12 cellular contexts compared by ENCODE assay signal in genomic region chr5:149543361-149544198, GRCh38. TPM values are rescaled to one million over a fixed set of nuclear protein-coding genes. Genes with fewer than 3 reads are reported as not detected.
DNase-seq lines count a peak whose midpoint lies in the region; ATAC-seq, FAIRE-seq and TF ChIP-seq lines count a peak whose summit lies in the region.
"Had no signal": no experiment of that assay in that cellular context is flagged by ENCODE, and none has a peak within 500 bp of the region (broad histone marks: within the 10 kb centered on the region; RNA-seq: fewer than 3 reads in every experiment).

No MANE protein-coding gene starts in this region.

- FAIRE-seq in small intestine (lab: Jason Lieb, UNC): no peak

- TF ChIP-seq CTCF in HEK293 (tag by site-specific recombination; IDR thresholded peaks at IDR 0.05) (no peak), adrenal gland (IDR thresholded peaks at IDR 0.05) (no peak)

- H3K4me3 ChIP-seq in HEK293 (ENCODE audit: low read depth, low read length): no peak overlapping the region
- no peak overlapping the region for H3K4me3 ChIP-seq in adrenal gland
- H3K4me3 ChIP-seq in right cardiac atrium (ENCODE audit: low read length): no peak overlapping the region
- no peak overlapping the region for H3K4me3 ChIP-seq in small intestine (ENCODE audit: low read depth in 1 of 2, low read length in 2 of 2)

- no peaks in the 10 kb centered on the region for H3K9me3 ChIP-seq in HEK293 (ENCODE audit: control insufficient read depth, insufficient read depth, low read depth, low read length)
- no peaks in the 10 kb centered on the region for H3K9me3 ChIP-seq in adrenal gland (replicated peaks in 1 of 3)
- H3K9me3 ChIP-seq in right cardiac atrium (ENCODE audit: control insufficient read depth, low read length): no peaks in the 10 kb centered on the region
- H3K9me3 ChIP-seq in small intestine (ENCODE audit: control insufficient read depth, low read depth): no peaks in the 10 kb centered on the region

- no peak overlapping the region for H3K4me3 Mint-ChIP-seq in activated CD4-positive, alpha-beta T cell treated with anti-CD3 and anti-CD28 coated beads for 36 hours
- H3K4me3 Mint-ChIP-seq: activated B cell treated with CpG ODN at 0.5 μM for 24 hours had no signal

- H3K4me1 Mint-ChIP-seq in activated CD4-positive, alpha-beta T cell treated with anti-CD3 and anti-CD28 coated beads for 36 hours: peaks cover 67% of the 10 kb centered on the region

- H3K27ac ChIP-seq in HEK293 (ENCODE audit: extremely low read depth, low read depth, low read length): peak overlapping the region; percentile 37; the same call in 1 of the 2 replicates
- peak overlapping the region in 4 of 5 donors; percentile 28 to 81 (median 52) for H3K27ac ChIP-seq in adrenal gland
- no peak overlapping the region for H3K27ac ChIP-seq in right cardiac atrium (ENCODE audit: low read length)
- peak overlapping the region; percentile 36 to 41 for H3K27ac ChIP-seq in small intestine (ENCODE audit: low read depth in 1 of 2, low read length in 1 of 2)

- 23 to 27% (median 26%) methylated on average over 8 of the region's 8 CpGs for WGBS in adrenal gland, 4 donors
- WGBS in right cardiac atrium: 22% methylated on average over 8 of the region's 8 CpGs
- WGBS in small intestine, 3 donors: 20 to 41% (median 39%) methylated on average over 8 of the region's 8 CpGs

- peaks cover 62% of the 10 kb centered on the region for H3K36me3 Mint-ChIP-seq in activated CD4-positive, alpha-beta T cell treated with anti-CD3 and anti-CD28 coated beads for 36 hours (ENCODE audit: low read depth)

- CTCF ChIA-PET in HEK293 (lab: Yijun Ruan, JAX): interaction anchor here (0.7 to 1.6 kb wide), 6 partner anchors 9 to 162 kb away, joined by 3 to 9 read pairs (median 4); no protein-coding TSS in a partner anchor
- CTCF ChIA-PET in activated CD4-positive, alpha-beta T cell treated with anti-CD3 and anti-CD28 coated beads for 36 hours (lab: Charles Lee): interaction anchor here (0.6 to 2.0 kb wide), 11 partner anchors 8 to 176 kb away, joined by 3 to 5 read pairs (median 4); partner anchors contain the start of gene CSNK1A1

- H3K9me3 Mint-ChIP-seq in activated CD4-positive, alpha-beta T cell treated with anti-CD3 and anti-CD28 coated beads for 36 hours (ENCODE audit: low read depth): no peaks in the 10 kb centered on the region
- H3K9me3 Mint-ChIP-seq: activated B cell treated with CpG ODN at 0.5 μM for 24 hours; activated naive CD4-positive, alpha-beta T cell treated with anti-CD3 and anti-CD28 coated beads, Interleukin-2, amount 50 U/mL, for 72 hours had no signal

- no peaks in the 10 kb centered on the region for H3K27me3 Mint-ChIP-seq in activated CD4-positive, alpha-beta T cell treated with anti-CD3 and anti-CD28 coated beads for 36 hours
- H3K27me3 Mint-ChIP-seq: activated B cell treated with CpG ODN at 0.5 μM for 24 hours had no signal

- POLR2A ChIA-PET in HEK293 (lab: Yijun Ruan, JAX): interaction anchor here (1.1 to 1.6 kb wide), 3 partner anchors 8 to 71 kb away, joined by 4 to 5 read pairs (median 4); partner anchors contain the start of gene CSNK1A1
- POLR2A ChIA-PET in activated CD4-positive, alpha-beta T cell treated with anti-CD3 and anti-CD28 coated beads for 36 hours (lab: Charles Lee): interaction anchor here (0.5 to 1.0 kb wide), 4 partner anchors 18 to 362 kb away, joined by 4 to 8 read pairs (median 4); no protein-coding TSS in a partner anchor

- no peak for DNase-seq in adrenal gland
- no peak for DNase-seq in right cardiac atrium
- DNase-seq in small intestine: peak; percentile 50
- no peak for DNase-seq in central memory CD4-positive, alpha-beta T cell
- DNase-seq in activated CD4-positive, alpha-beta T cell treated with anti-CD3 and anti-CD28 coated beads for 36 hours: no peak
- DNase-seq: activated B cell treated with CpG ODN at 0.5 μM for 24 hours, DMS53, NCI-H524 had no signal

- H3K4me1 ChIP-seq in HEK293 (ENCODE audit: control insufficient read depth, insufficient read depth, low read length) (peaks cover 31% of the 10 kb centered on the region), adrenal gland (replicated peaks in 1 of 2) (peaks cover 34 to 92% of the 10 kb centered on the region in 2 donors), right cardiac atrium (ENCODE audit: control insufficient read depth, insufficient read depth, low read length) (peaks cover 10% of the 10 kb centered on the region), small intestine (ENCODE audit: control insufficient read depth in 2 of 2, insufficient read depth in 1 of 2, low read depth in 1 of 2, low read length in 1 of 2) (peaks cover 6 to 9% of the 10 kb centered on the region in 2 donors)

- H3K36me3 ChIP-seq in HEK293 (ENCODE audit: control insufficient read depth in 2 of 2, insufficient read depth in 1 of 2, low read length in 2 of 2) (peaks cover 52 to 74% of the 10 kb centered on the region in 2 experiments), adrenal gland (replicated peaks in 1 of 2) (peaks cover 0 to 36% of the 10 kb centered on the region in 2 donors), small intestine (ENCODE audit: control insufficient read depth in 2 of 2, insufficient read depth in 2 of 2, low read length in 2 of 2) (peaks cover 7 to 11% of the 10 kb centered on the region in 2 donors)

- TF ChIP-seq POLR2A in adrenal gland (IDR thresholded peaks at IDR 0.05): no peak

- H3K27ac Mint-ChIP-seq in activated CD4-positive, alpha-beta T cell treated with anti-CD3 and anti-CD28 coated beads for 36 hours: no peak overlapping the region
- H3K27ac Mint-ChIP-seq: activated B cell treated with CpG ODN at 0.5 μM for 24 hours had no signal

- intact Hi-C loops in adrenal gland (cut with DNase I): loop anchor here in 1 of 2 donors (10.0 kb wide), 1 partner anchor 49 kb away; no protein-coding TSS in a partner anchor
- intact Hi-C loops in right cardiac atrium (cut with DNase I): loop anchor here in 2 of 4 donors (10.0 kb wide), 1 partner anchor 49 kb away; no protein-coding TSS in a partner anchor
- intact Hi-C loops in activated CD4-positive, alpha-beta T cell treated with anti-CD3 and anti-CD28 coated beads for 36 hours (cut with DNase I, micrococcal nuclease): loop anchor here in 1 of 2 experiments (5.0 kb wide), 1 partner anchor 46 kb away; no protein-coding TSS in a partner anchor

- peak; percentile 17 to 65 for ATAC-seq in right cardiac atrium
- ATAC-seq in activated CD4-positive, alpha-beta T cell treated with anti-CD3 and anti-CD28 coated beads for 36 hours: no peak
- ATAC-seq in HG02973 (IDR thresholded peaks at IDR 0.05; ENCODE audit: unreplicated experiment): no peak
- no peak for ATAC-seq in GM19455 (IDR thresholded peaks at IDR 0.05; ENCODE audit: unreplicated experiment)
- ATAC-seq: activated naive CD4-positive, alpha-beta T cell treated with anti-CD3 and anti-CD28 coated beads, Interleukin-2, amount 50 U/mL, for 72 hours had no signal

- H3K27me3 ChIP-seq in adrenal gland (no peaks in the 10 kb centered on the region), right cardiac atrium (ENCODE audit: control insufficient read depth, insufficient read depth) (no peaks in the 10 kb centered on the region), small intestine (ENCODE audit: control insufficient read depth in 2 of 2, insufficient read depth in 2 of 2, low read length in 2 of 2) (no peaks in the 10 kb centered on the region)

TF ChIP-seq in HEK293, 187 proteins besides CTCF, POLR2A, EP300 and RAD21 (continues in another document):
- TF ChIP-seq ZNF19 (tag by site-specific recombination; IDR thresholded peaks at IDR 0.05; ENCODE audit: low read depth) (no peak), SP3 (tag by site-specific recombination; IDR thresholded peaks at IDR 0.05) (no peak), INSM2 (tag by site-specific recombination; IDR thresholded peaks at IDR 0.05) (no peak), ZNF658 (tag by site-specific recombination; IDR thresholded peaks at IDR 0.05) (no peak), ZNF175 (tag by site-specific recombination; IDR thresholded peaks at IDR 0.05) (no peak), ZXDB (tag by site-specific recombination; IDR thresholded peaks at IDR 0.05) (peak; percentile 41; the same call in 1 of the 2 replicates), ZSCAN30 (tag by site-specific recombination; IDR thresholded peaks at IDR 0.05) (no peak), ZNF514 (tag by site-specific recombination; IDR thresholded peaks at IDR 0.05) (no peak), ZNF155 (tag by site-specific recombination; IDR thresholded peaks at IDR 0.05) (no peak)

RNA-seq across cellular contexts. Expression of gene CSNK1A1, which starts 7.7 kb away (rescaled TPM):
- total RNA-seq in adrenal gland: 100 to 1,000 TPM; 165 to 301 (median 225) TPM
- 100 to 1,000 TPM in 1 of 3 donors, 10 to 100 TPM in 2; 51.0 to 234 (median 64.4) TPM for polyA plus RNA-seq in adrenal gland
- 100 to 1,000 TPM; 197 to 433 (median 236) TPM for total RNA-seq in right cardiac atrium
- 74.5 TPM for polyA plus RNA-seq in right cardiac atrium
- polyA plus RNA-seq in small intestine: 100 to 1,000 TPM in 1 of 3 donors, 10 to 100 TPM in 2; 58.6 to 105 (median 64.2) TPM
- total RNA-seq in activated CD4-positive, alpha-beta T cell treated with anti-CD3 and anti-CD28 coated beads for 36 hours: 100 to 1,000 TPM; 169 to 203 TPM

RNA-seq across cellular contexts. Expression of gene ARHGEF37, which starts 37.7 kb away (rescaled TPM):
- total RNA-seq in adrenal gland (1 to 10 TPM; 1.8 to 8.4 (median 4.5) TPM), right cardiac atrium (10 to 100 TPM; 20.6 to 25.7 (median 23.2) TPM)
- polyA plus RNA-seq in adrenal gland (1 to 10 TPM; 1.8 to 4.3 (median 2.3) TPM), right cardiac atrium (10.4 TPM), small intestine (1 to 10 TPM; 3.8 to 8.7 (median 4.2) TPM)
- 1 to 10 TPM; 1.7 to 2.1 TPM for total RNA-seq in activated CD4-positive, alpha-beta T cell treated with anti-CD3 and anti-CD28 coated beads for 36 hours

Comparison
In these comparisons a context has a peak if more than half of its experiments do, and no peak if none do; other contexts are left out.
1. ATAC-seq: peak in right cardiac atrium (2 of 2); none in activated CD4-positive, alpha-beta T cell treated with anti-CD3 and anti-CD28 coated beads for 36 hours (single experiment), HG02973 (single experiment) and GM19455 (single experiment).